ENCODE assay signal across 3 cellular contexts in the genomic region with DNA sequence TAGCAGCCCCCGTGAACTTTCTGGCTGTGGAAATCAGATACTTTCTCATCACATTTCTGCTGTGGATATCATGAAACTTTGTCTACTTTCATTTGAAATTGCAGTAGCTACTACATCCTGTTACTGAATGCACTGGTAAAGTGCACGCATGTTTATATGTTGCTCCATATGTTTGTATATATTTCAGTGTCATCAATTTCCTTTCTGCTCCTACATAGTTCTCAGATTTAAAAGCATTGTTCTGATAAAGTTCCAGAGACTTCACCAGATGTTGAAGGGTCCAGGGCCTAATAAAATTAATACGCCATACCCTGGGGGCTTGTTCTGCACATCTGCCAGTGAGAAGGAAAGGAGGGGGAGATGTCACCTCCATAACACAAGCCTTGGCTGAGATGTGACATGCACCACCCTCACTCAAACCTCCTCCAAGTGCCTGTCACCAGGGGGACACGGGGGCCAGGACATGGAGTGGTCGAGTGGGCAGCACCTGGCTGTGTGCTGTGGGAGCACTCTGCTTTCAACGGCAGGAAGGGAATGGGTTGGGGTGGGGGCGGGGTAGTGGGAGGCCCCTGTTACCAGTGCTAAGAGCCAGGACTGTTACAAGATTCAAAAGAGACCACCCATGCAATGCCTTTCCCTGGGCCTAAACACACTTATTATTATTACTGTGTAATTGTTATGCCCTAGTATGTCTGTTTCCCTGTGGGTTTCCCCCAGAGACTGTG.
TF ChIP-seq lines count a peak whose summit lies in the region.

No MANE protein-coding gene starts in this region.

TF ChIP-seq in SK-N-SH, 30 proteins besides CTCF, POLR2A, EP300 and RAD21:
- TF ChIP-seq FOXJ3 (CRISPR knock-in tag; IDR thresholded peaks at IDR 0.05) (no peak), ZBTB33 (IDR thresholded peaks at IDR 0.05; ENCODE audit: borderline replicate concordance, low read depth) (no peak), SIN3A (IDR thresholded peaks at IDR 0.05; ENCODE audit: borderline replicate concordance, low read depth, low read length) (no peak), TAF1 (IDR thresholded peaks at IDR 0.05; ENCODE audit: borderline replicate concordance, low read depth, low read length) (no peak), SMC3 (IDR thresholded peaks at IDR 0.05; ENCODE audit: low read depth, low read length) (no peak)
- TF ChIP-seq, protein P1, sequence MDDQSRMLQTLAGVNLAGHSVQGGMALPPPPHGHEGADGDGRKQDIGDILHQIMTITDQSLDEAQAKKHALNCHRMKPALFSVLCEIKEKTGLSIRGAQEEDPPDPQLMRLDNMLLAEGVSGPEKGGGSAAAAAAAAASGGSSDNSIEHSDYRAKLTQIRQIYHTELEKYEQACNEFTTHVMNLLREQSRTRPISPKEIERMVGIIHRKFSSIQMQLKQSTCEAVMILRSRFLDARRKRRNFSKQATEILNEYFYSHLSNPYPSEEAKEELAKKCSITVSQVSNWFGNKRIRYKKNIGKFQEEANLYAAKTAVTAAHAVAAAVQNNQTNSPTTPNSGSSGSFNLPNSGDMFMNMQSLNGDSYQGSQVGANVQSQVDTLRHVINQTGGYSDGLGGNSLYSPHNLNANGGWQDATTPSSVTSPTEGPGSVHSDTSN (IDR thresholded peaks at IDR 0.05), result no peak
- TF ChIP-seq, protein P2, sequence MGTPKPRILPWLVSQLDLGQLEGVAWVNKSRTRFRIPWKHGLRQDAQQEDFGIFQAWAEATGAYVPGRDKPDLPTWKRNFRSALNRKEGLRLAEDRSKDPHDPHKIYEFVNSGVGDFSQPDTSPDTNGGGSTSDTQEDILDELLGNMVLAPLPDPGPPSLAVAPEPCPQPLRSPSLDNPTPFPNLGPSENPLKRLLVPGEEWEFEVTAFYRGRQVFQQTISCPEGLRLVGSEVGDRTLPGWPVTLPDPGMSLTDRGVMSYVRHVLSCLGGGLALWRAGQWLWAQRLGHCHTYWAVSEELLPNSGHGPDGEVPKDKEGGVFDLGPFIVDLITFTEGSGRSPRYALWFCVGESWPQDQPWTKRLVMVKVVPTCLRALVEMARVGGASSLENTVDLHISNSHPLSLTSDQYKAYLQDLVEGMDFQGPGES (IDR thresholded peaks at IDR 0.05; ENCODE audit: low read depth, low read length), result no peak

TF ChIP-seq in SK-N-SH treated with all-trans-retinoic acid at 6 μM for 48 hours, 23 proteins besides CTCF, POLR2A, EP300 and RAD21 (continues in another document):
- TF ChIP-seq, protein P3, sequence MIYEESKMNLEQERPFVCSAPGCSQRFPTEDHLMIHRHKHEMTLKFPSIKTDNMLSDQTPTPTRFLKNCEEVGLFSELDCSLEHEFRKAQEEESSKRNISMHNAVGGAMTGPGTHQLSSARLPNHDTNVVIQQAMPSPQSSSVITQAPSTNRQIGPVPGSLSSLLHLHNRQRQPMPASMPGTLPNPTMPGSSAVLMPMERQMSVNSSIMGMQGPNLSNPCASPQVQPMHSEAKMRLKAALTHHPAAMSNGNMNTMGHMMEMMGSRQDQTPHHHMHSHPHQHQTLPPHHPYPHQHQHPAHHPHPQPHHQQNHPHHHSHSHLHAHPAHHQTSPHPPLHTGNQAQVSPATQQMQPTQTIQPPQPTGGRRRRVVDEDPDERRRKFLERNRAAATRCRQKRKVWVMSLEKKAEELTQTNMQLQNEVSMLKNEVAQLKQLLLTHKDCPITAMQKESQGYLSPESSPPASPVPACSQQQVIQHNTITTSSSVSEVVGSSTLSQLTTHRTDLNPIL (CRISPR knock-in tag; IDR thresholded peaks at IDR 0.05; ENCODE audit: low read depth), result no peak
- TF ChIP-seq, protein P4, sequence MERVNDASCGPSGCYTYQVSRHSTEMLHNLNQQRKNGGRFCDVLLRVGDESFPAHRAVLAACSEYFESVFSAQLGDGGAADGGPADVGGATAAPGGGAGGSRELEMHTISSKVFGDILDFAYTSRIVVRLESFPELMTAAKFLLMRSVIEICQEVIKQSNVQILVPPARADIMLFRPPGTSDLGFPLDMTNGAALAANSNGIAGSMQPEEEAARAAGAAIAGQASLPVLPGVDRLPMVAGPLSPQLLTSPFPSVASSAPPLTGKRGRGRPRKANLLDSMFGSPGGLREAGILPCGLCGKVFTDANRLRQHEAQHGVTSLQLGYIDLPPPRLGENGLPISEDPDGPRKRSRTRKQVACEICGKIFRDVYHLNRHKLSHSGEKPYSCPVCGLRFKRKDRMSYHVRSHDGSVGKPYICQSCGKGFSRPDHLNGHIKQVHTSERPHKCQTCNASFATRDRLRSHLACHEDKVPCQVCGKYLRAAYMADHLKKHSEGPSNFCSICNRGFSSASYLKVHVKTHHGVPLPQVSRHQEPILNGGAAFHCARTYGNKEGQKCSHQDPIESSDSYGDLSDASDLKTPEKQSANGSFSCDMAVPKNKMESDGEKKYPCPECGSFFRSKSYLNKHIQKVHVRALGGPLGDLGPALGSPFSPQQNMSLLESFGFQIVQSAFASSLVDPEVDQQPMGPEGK (CRISPR knock-in tag; IDR thresholded peaks at IDR 0.05; ENCODE audit: borderline replicate concordance), result no peak
- no peak for TF ChIP-seq ZFP3 (CRISPR knock-in tag; IDR thresholded peaks at IDR 0.05)
- TF ChIP-seq RARB (CRISPR knock-in tag; IDR thresholded peaks at IDR 0.05), result no peak
- no peak for TF ChIP-seq ZNF8 (CRISPR knock-in tag; IDR thresholded peaks at IDR 0.05)
- TF ChIP-seq TOX (CRISPR knock-in tag; IDR thresholded peaks at IDR 0.05; ENCODE audit: borderline replicate concordance), result no peak
- no peak for TF ChIP-seq CSRNP3 (CRISPR knock-in tag; IDR thresholded peaks at IDR 0.05)
- TF ChIP-seq TSHZ2 (CRISPR knock-in tag; IDR thresholded peaks at IDR 0.05), result no peak
- TF ChIP-seq SNAI2 (CRISPR knock-in tag; IDR thresholded peaks at IDR 0.05), result no peak
- no peak for TF ChIP-seq ZNF565 (CRISPR knock-in tag; conservative IDR thresholded peaks at IDR 0.05; ENCODE audit: low read depth)

TF ChIP-seq in H1, 55 proteins besides CTCF, POLR2A, EP300 and RAD21:
- TF ChIP-seq TCF12 (IDR thresholded peaks at IDR 0.05; ENCODE audit: low read depth, low read length), result no peak
- TF ChIP-seq SIN3A (conservative IDR thresholded peaks at IDR 0.05 in 1 of 2, IDR thresholded peaks at IDR 0.05 in 1 of 2; ENCODE audit: low read depth in 1 of 2, low read length in 2 of 2), result no peak
- TF ChIP-seq GABPA (IDR thresholded peaks at IDR 0.05; ENCODE audit: borderline replicate concordance, insufficient read depth, low read length), result no peak
- TF ChIP-seq SP1 (IDR thresholded peaks at IDR 0.05; ENCODE audit: low read depth, low read length), result no peak
- no peak for TF ChIP-seq SP2 (IDR thresholded peaks at IDR 0.05; ENCODE audit: low read length)
- TF ChIP-seq KDM5A (IDR thresholded peaks at IDR 0.05; ENCODE audit: low read length), result no peak
- no peak for TF ChIP-seq ASH2L (IDR thresholded peaks at IDR 0.05; ENCODE audit: low read length)
- no peak for TF ChIP-seq BRCA1 (IDR thresholded peaks at IDR 0.05; ENCODE audit: low read depth, low read length)
- TF ChIP-seq TAF7 (optimal IDR thresholded peaks at IDR 0.05; ENCODE audit: borderline replicate concordance, low read depth, low read length), result no peak
- no peak for TF ChIP-seq NRF1 (IDR thresholded peaks at IDR 0.05; ENCODE audit: low read depth, low read length)
- TF ChIP-seq ZNF274 (IDR thresholded peaks at IDR 0.05; ENCODE audit: borderline replicate concordance, extremely low read depth, low read length), result no peak
- no peak for TF ChIP-seq ATF2 (IDR thresholded peaks at IDR 0.05; ENCODE audit: low read length)
- TF ChIP-seq CBX8 (IDR thresholded peaks at IDR 0.05; ENCODE audit: borderline replicate concordance, low read depth, low read length), result no peak
- no peak for TF ChIP-seq SAP30 (IDR thresholded peaks at IDR 0.05; ENCODE audit: insufficient read depth, insufficient replicate concordance, low read length)
- no peak for TF ChIP-seq CHD2 (IDR thresholded peaks at IDR 0.05; ENCODE audit: low read length)
- no peak for TF ChIP-seq RXRA (IDR thresholded peaks at IDR 0.05; ENCODE audit: insufficient read depth, low read depth, low read length)
- TF ChIP-seq HDAC6 (IDR thresholded peaks at IDR 0.05; ENCODE audit: low read depth, low read length), result no peak
- no peak for TF ChIP-seq CHD1 (IDR thresholded peaks at IDR 0.05; ENCODE audit: low read depth, low read length)
- TF ChIP-seq, protein P5, sequence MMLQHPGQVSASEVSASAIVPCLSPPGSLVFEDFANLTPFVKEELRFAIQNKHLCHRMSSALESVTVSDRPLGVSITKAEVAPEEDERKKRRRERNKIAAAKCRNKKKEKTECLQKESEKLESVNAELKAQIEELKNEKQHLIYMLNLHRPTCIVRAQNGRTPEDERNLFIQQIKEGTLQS (IDR thresholded peaks at IDR 0.05; ENCODE audit: insufficient read depth, low read depth, low read length), result no peak
- no peak for TF ChIP-seq E2F6 (IDR thresholded peaks at IDR 0.05)
